ENCODE assay signal across 11 cellular contexts in the genomic region with DNA sequence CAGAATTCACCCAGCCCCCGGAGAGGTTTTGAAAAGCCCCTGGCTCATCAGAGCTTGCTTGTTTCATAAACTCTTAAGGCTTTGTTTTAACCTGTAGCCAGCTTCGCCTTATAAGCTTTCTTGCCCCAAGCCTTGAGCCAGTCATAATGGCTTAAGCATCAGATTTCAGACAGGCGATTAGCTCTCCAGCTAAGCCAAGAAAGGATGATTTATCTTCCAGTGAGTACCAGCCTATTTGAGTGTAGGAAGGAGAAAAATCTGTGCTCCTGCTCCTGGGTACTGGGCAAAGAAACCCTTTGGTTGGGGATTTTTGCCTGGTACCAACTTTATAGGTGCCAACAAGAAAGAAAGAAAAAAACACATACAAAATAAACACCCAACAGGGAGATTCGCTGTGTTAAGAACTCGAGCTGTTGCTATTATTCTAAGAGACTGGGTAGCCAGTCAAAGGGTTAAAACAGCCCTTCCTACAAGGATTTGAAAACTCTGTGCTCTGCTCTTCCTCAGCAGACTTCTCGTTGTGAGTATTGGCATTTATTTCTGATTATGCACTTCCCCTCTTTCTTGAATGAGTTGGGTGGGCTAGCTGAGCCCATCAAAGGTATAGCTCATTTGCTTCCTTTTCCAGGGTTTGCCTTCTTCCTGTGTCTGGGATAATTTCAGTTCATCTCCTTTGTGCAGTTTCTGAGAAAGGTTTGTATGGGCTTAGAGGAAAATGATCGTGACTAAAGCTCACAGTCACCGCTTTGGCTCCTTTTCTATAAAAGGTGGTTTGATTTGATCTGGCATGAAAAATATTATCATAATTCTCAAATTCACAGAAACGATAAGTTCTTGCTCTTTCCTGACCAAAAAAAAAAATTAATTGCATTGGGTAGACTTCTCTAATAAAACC.
A peak's percentile ranks its signal among the peaks of the same experiment; 100 is the strongest.
DNase-seq lines count a peak whose midpoint lies in the region; ATAC-seq, FAIRE-seq and TF ChIP-seq lines count a peak whose summit lies in the region.
"Had no signal": no experiment of that assay in that cellular context is flagged by ENCODE, and none has a peak within 500 bp of the region (broad histone marks: within the 10 kb centered on the region; RNA-seq: fewer than 3 reads in every experiment).

No MANE protein-coding gene starts in this region.

- 28% methylated on average over 9 of the region's 9 CpGs for WGBS in esophagus muscularis mucosa

- peak overlapping the region; percentile 42 for H2AFZ ChIP-seq in osteoblast (ENCODE audit: low read length)

- TF ChIP-seq CTCF in esophagus muscularis mucosa (IDR thresholded peaks at IDR 0.05), result no peak
- TF ChIP-seq CTCF in osteoblast (IDR thresholded peaks at IDR 0.05; ENCODE audit: extremely low read depth, low read depth, low read length), result no peak

- H3K9me3 ChIP-seq in esophagus muscularis mucosa, result no peaks in the 10 kb centered on the region
- no peaks in the 10 kb centered on the region for H3K9me3 ChIP-seq in osteoblast (ENCODE audit: low read depth, low read length)

- no peaks in the 10 kb centered on the region for H3K36me3 ChIP-seq in esophagus muscularis mucosa
- H3K36me3 ChIP-seq in osteoblast (ENCODE audit: insufficient read depth, low read length), result no peaks in the 10 kb centered on the region

- intact Hi-C loops in esophagus muscularis mucosa (cut with DNase I), result no loop called here

- in situ Hi-C loops in G401 (cut with HindIII; ENCODE audit: low sequenced_read_pairs), result no loop called here

- H3K27ac ChIP-seq in esophagus muscularis mucosa (replicated peaks in 1 of 4), result peak overlapping the region; percentile 79 to 86 (median 82)
- peak overlapping the region; percentile 94 for H3K27ac ChIP-seq in osteoblast (ENCODE audit: low read depth, low read length)

- peak overlapping the region; percentile 84 for H3K4me2 ChIP-seq in osteoblast (ENCODE audit: insufficient read depth, low read length)

- no peak for TF ChIP-seq POLR2A in esophagus muscularis mucosa (IDR thresholded peaks at IDR 0.05; ENCODE audit: low read depth)

- H3K27me3 ChIP-seq in esophagus muscularis mucosa (no peaks in the 10 kb centered on the region), osteoblast (ENCODE audit: insufficient read depth, low read length) (no peaks in the 10 kb centered on the region)

- H3K4me3 ChIP-seq in esophagus muscularis mucosa (peak overlapping the region; percentile 39 to 56 (median 44)), osteoblast (ENCODE audit: insufficient read depth, low read length) (peak overlapping the region; percentile 65)

- no peaks in the 10 kb centered on the region for H4K20me1 ChIP-seq in osteoblast (ENCODE audit: insufficient read depth, low read length)

- no peak for TF ChIP-seq EP300 in esophagus muscularis mucosa (IDR thresholded peaks at IDR 0.05)

- no peak for ATAC-seq in HG03135 (IDR thresholded peaks at IDR 0.05; ENCODE audit: unreplicated experiment)

- peaks cover 43 to 63% (median 49%) of the 10 kb centered on the region in 4 donors for H3K4me1 ChIP-seq in esophagus muscularis mucosa
- peaks cover 51% of the 10 kb centered on the region for H3K4me1 ChIP-seq in osteoblast (ENCODE audit: insufficient read depth, low read length)

- FAIRE-seq in RCC 7860 (lab: Jason Lieb, UNC), result peak; percentile 46
- FAIRE-seq: G401.6 had no signal

- peak; percentile 27 for DNase-seq in COLO829 (ENCODE audit: low spot score)
- peak; percentile 51 for DNase-seq in RCC 7860 (ENCODE audit: low spot score)
- peak; percentile 42 for DNase-seq in esophagus muscularis mucosa (ENCODE audit: extremely low spot score)
- DNase-seq in osteoblast (ENCODE audit: insufficient read length, low spot score, missing footprints), result peak; percentile 80
- no peak for DNase-seq in activated CD8-positive, alpha-beta memory T cell treated with anti-CD3 and anti-CD28 coated beads, Interleukin-2, amount 50 U/mL, for 48 hours
- no peak for DNase-seq in G401 (ENCODE audit: low spot score)
- DNase-seq in activated T-cell treated with anti-CD3 and anti-CD28 coated beads, Interleukin-2, amount 50 U/mL, for 1 hour, result no peak
- DNase-seq: activated CD4-positive, alpha-beta T cell treated with anti-CD3 and anti-CD28 coated beads, Interleukin-2, amount 10 ng/mL, durations not matched to agents 24 days and 14 days; NCI-H1092 treated with DMSO at 0.1 percent for 48 hours had no signal

- peaks cover 13% of the 10 kb centered on the region for H3K79me2 ChIP-seq in osteoblast (ENCODE audit: insufficient read depth, low read length)

Comparison
In these comparisons a context has a peak if more than half of its experiments do, and no peak if none do; other contexts are left out.
1. DNase-seq: peak in COLO829 (single experiment), RCC 7860 (single experiment), esophagus muscularis mucosa (single experiment) and osteoblast (single experiment); none in activated CD8-positive, alpha-beta memory T cell treated with anti-CD3 and anti-CD28 coated beads, Interleukin-2, amount 50 U/mL, for 48 hours (single experiment), G401 (single experiment) and activated T-cell treated with anti-CD3 and anti-CD28 coated beads, Interleukin-2, amount 50 U/mL, for 1 hour (single experiment).